ENCODE assay signal across 20 cellular contexts in genomic region chr2:61461404-61461803, GRCh38. TPM values are rescaled to one million over a fixed set of nuclear protein-coding genes. Genes with fewer than 3 reads are reported as not detected.
DNase-seq lines count a peak whose midpoint lies in the region; ATAC-seq, FAIRE-seq and TF ChIP-seq lines count a peak whose summit lies in the region.
"Had no signal": no experiment of that assay in that cellular context is flagged by ENCODE, and none has a peak within 500 bp of the region (broad histone marks: within the 10 kb centered on the region; RNA-seq: fewer than 3 reads in every experiment).

No MANE protein-coding gene starts in this region.

- DNase-seq in A549 (ENCODE audit: low read depth in 1 of 2, low spot score in 1 of 2) (no peak), GM23338 (ENCODE audit: low spot score) (no peak), chondrocyte (ENCODE audit: low spot score) (no peak), smooth muscle cell (lab: John Stamatoyannopoulos, UW; ENCODE audit: unreplicated experiment) (no peak), DMS114 treated with DMSO at 0.1 percent for 48 hours (lab: John Stamatoyannopoulos, UW; ENCODE audit: unreplicated experiment) (no peak)
- no peak for DNase-seq in stimulated activated CD4-positive, alpha-beta T cell treated with anti-CD3 and anti-CD28 coated beads, Interleukin-2, amount 100 ng/mL, for 24 hours
- DNase-seq: ACHN; BE2C; C1 segment of cervical spinal cord; CD4-positive, CD25-positive, alpha-beta regulatory T cell; CD8-positive, alpha-beta memory T cell; COR-L47; DMS 273 treated with DMSO at 0.1 percent for 48 hours; GDM1; H9; KBM-7 had no signal

- H4K20me1 ChIP-seq in GM23338 (replicated peaks; ENCODE audit: insufficient read depth), result peaks cover 71% of the 10 kb centered on the region
- peaks cover 100% of the 10 kb centered on the region for H4K20me1 ChIP-seq in smooth muscle cell (ENCODE audit: low read depth)

- H3K4me1 Mint-ChIP-seq in GM23338 (peaks cover 13% of the 10 kb centered on the region), chondrocyte (ENCODE audit: low read depth) (peaks cover 33% of the 10 kb centered on the region)

- H3K36me3 Mint-ChIP-seq in GM23338 (ENCODE audit: low read depth) (peaks cover 7% of the 10 kb centered on the region; the same call in 1 of the 3 replicates), chondrocyte (ENCODE audit: low read depth) (no peaks in the 10 kb centered on the region)

- H3K27ac Mint-ChIP-seq in GM23338, result no peak overlapping the region
- peak overlapping the region; percentile 27 for H3K27ac Mint-ChIP-seq in chondrocyte (ENCODE audit: unreplicated experiment)

- H3K4me3 Mint-ChIP-seq in GM23338 (no peak overlapping the region), chondrocyte (ENCODE audit: unreplicated experiment) (no peak overlapping the region)
- H3K4me3 Mint-ChIP-seq: H9 had no signal

- H3F3A ChIP-seq in GM23338 (replicated peaks; ENCODE audit: low read depth) (no peaks in the 10 kb centered on the region), smooth muscle cell (ENCODE audit: low read depth) (no peaks in the 10 kb centered on the region)

- POLR2A ChIA-PET in A549 (lab: Yijun Ruan, JAX), result no interaction called here

- H3K4me3 ChIP-seq in A549, result no peak overlapping the region
- H3K4me3 ChIP-seq in GM23338, result no peak overlapping the region
- H3K4me3 ChIP-seq in smooth muscle cell, result no peak overlapping the region

- H3K9me3 ChIP-seq in A549 (no peaks in the 10 kb centered on the region), smooth muscle cell (replicated peaks; ENCODE audit: low read depth) (no peaks in the 10 kb centered on the region)
- H3K9me3 ChIP-seq: BE2C had no signal

- TF ChIP-seq CTCF in A549 (IDR thresholded peaks at IDR 0.05) (no peak), GM23338 (conservative IDR thresholded peaks at IDR 0.05; ENCODE audit: low read depth in 2 of 2) (no peak), chondrocyte (IDR thresholded peaks at IDR 0.05) (no peak), smooth muscle cell (IDR thresholded peaks at IDR 0.05; ENCODE audit: borderline replicate concordance, insufficient read depth, poor library complexity, severe bottlenecking) (no peak)

- H3K4me1 ChIP-seq in A549 (peaks cover 70% of the 10 kb centered on the region), GM23338 (ENCODE audit: insufficient read depth) (peaks cover 6% of the 10 kb centered on the region), smooth muscle cell (ENCODE audit: low read depth) (peaks cover 7% of the 10 kb centered on the region)
- H3K4me1 ChIP-seq: BE2C had no signal

- peak overlapping the region; percentile 75 to 88; a peak in 1 of 6 replicates for H3K27ac ChIP-seq in A549
- 0 out of 2 replicates have a peak overlapping the region, but pooled peaks have one; percentile 60 for H3K27ac ChIP-seq in GM23338 (ENCODE audit: low read depth)
- H3K27ac ChIP-seq in smooth muscle cell (ENCODE audit: low read depth), result peak overlapping the region; percentile 90

- TF ChIP-seq RAD21 in A549 (conservative IDR thresholded peaks at IDR 0.05 in 1 of 2, IDR thresholded peaks at IDR 0.05 in 1 of 2), result no peak

- H3K36me3 ChIP-seq in GM23338 (ENCODE audit: insufficient read depth) (no peaks in the 10 kb centered on the region), smooth muscle cell (ENCODE audit: low read depth) (no peaks in the 10 kb centered on the region)
- H3K36me3 ChIP-seq: BE2C had no signal

- H3K79me2 ChIP-seq in GM23338 (replicated peaks; ENCODE audit: insufficient read depth) (peaks cover 100% of the 10 kb centered on the region), smooth muscle cell (ENCODE audit: low read depth) (peaks cover 100% of the 10 kb centered on the region)

- no peak for TF ChIP-seq POLR2A in A549 (IDR thresholded peaks at IDR 0.05; ENCODE audit: low read length)

- FAIRE-seq in A549 (lab: Jason Lieb, UNC), result no peak
- FAIRE-seq: GM12892, GM18507, H1 had no signal

- H3K9ac ChIP-seq in smooth muscle cell (ENCODE audit: low read depth), result no peak overlapping the region

- H3K27me3 Mint-ChIP-seq in GM23338 (ENCODE audit: insufficient read depth, low read depth, poor library complexity), result peaks cover 7% of the 10 kb centered on the region
- no peaks in the 10 kb centered on the region for H3K27me3 Mint-ChIP-seq in chondrocyte (ENCODE audit: low read depth)
- H3K27me3 Mint-ChIP-seq: CD4-positive, CD25-positive, alpha-beta regulatory T cell; IgD-negative memory B cell had no signal

- H2AFZ ChIP-seq in GM23338 (no peak overlapping the region), smooth muscle cell (ENCODE audit: low read depth) (no peak overlapping the region)

- no peaks in the 10 kb centered on the region for H3K9me2 ChIP-seq in GM23338 (ENCODE audit: insufficient read depth)

- no peak for TF ChIP-seq EP300 in A549 (IDR thresholded peaks at IDR 0.05)

- H3K9me3 Mint-ChIP-seq in GM23338 (no peaks in the 10 kb centered on the region), chondrocyte (ENCODE audit: low read depth) (no peaks in the 10 kb centered on the region)
- H3K9me3 Mint-ChIP-seq: CD4-positive, CD25-positive, alpha-beta regulatory T cell; CD8-positive, alpha-beta memory T cell; H9; IgD-negative memory B cell had no signal

- 96% methylated on average over 2 of the region's 2 CpGs for WGBS in A549 (ENCODE audit: missing lambda C conversion rate)
- WGBS in smooth muscle cell (ENCODE audit: low lambda C conversion rate), result 94% methylated on average over 2 of the region's 2 CpGs

- H3K4me2 ChIP-seq in A549 (no peak overlapping the region), GM23338 (no peak overlapping the region), smooth muscle cell (no peak overlapping the region)

- CTCF ChIA-PET in A549 (lab: Yijun Ruan, JAX), result interaction anchor here (1.0 kb wide), 1 partner anchor 25 kb away, joined by 4 read pairs; no protein-coding TSS in a partner anchor

- ATAC-seq in A549 (no peak), GM23338 (no peak)

- H3K27me3 ChIP-seq in GM23338 (ENCODE audit: insufficient read depth), result no peaks in the 10 kb centered on the region
- no peaks in the 10 kb centered on the region for H3K27me3 ChIP-seq in smooth muscle cell (ENCODE audit: low read depth)
- H3K27me3 ChIP-seq: BE2C had no signal

TF ChIP-seq in A549, 52 proteins besides CTCF, POLR2A, EP300 and RAD21:
- TF ChIP-seq FOSL2 (IDR thresholded peaks at IDR 0.05), result no peak
- no peak for TF ChIP-seq FOSL2 (CRISPR knock-in tag; IDR thresholded peaks at IDR 0.05)
- no peak for TF ChIP-seq HES2 (IDR thresholded peaks at IDR 0.05)
- no peak for TF ChIP-seq KDM5A (IDR thresholded peaks at IDR 0.05)
- TF ChIP-seq PBX3 (IDR thresholded peaks at IDR 0.05), result no peak

TF ChIP-seq in GM23338, 12 proteins besides CTCF, POLR2A, EP300 and RAD21 (continues in another document):
- TF ChIP-seq EZH2phosphoT487 (IDR thresholded peaks at IDR 0.05; ENCODE audit: unreplicated experiment), result no peak
- TF ChIP-seq STAT1 (IDR thresholded peaks at IDR 0.05; ENCODE audit: unreplicated experiment), result no peak

RNA-seq across cellular contexts. Expression of gene USP34, which starts 9.5 kb away (rescaled TPM):
- polyA plus RNA-seq in A549 (2011; rRNA removed), result 132 TPM in 2 replicates
- polyA plus RNA-seq in A549 (2012; cell fraction: cytosol; rRNA removed), result 23.8 and 26.5 TPM in 2 replicates
- 35.8 and 62.6 TPM in 2 replicates for polyA plus RNA-seq in A549 (2012; cell fraction: nucleus; rRNA removed)
- polyA plus RNA-seq in A549 (2017; fragmentation: RNase III; extraction: RNeasy Plus Mini Kit Qiagen cat#74134 plus additional on column Dnase treatment), result 47.7 to 50.7 TPM (median 48.2 TPM) in 3 replicates
- polyA minus RNA-seq in A549 (2011; rRNA and poly(A)+ RNA removed), result 178 and 191 TPM in 2 replicates
- 115 and 157 TPM in 2 replicates for total RNA-seq in GM23338 (2014; rRNA removed; shearing (Covaris generic))
- 68.1 and 81.8 TPM in 2 replicates for polyA plus RNA-seq in GM23338 (2016; fragmentation: Nextera tagmentation; extraction: Ambion mirVana)
- total RNA-seq in chondrocyte, result 104 to 129 TPM (median 104 TPM) in 3 replicates
- 151 and 152 TPM in 2 replicates for total RNA-seq in smooth muscle cell
- 26.4 and 32.5 TPM in 2 replicates for polyA plus RNA-seq in smooth muscle cell
